In genomic region chr10:7405637-7406036, GRCh38 we compare ENCODE assay signal across 13 cellular contexts. TPM values are rescaled to one million over a fixed set of nuclear protein-coding genes. Genes with fewer than 3 reads are reported as not detected.
DNase-seq lines count a peak whose midpoint lies in the region; ATAC-seq and TF ChIP-seq lines count a peak whose summit lies in the region.
"Had no signal": no experiment of that assay in that cellular context is flagged by ENCODE, and none has a peak within 500 bp of the region (broad histone marks: within the 10 kb centered on the region; RNA-seq: fewer than 3 reads in every experiment).

No MANE protein-coding gene starts in this region.

- no peaks in the 10 kb centered on the region for H3K27me3 Mint-ChIP-seq in activated naive CD8-positive, alpha-beta T cell
- no peaks in the 10 kb centered on the region for H3K27me3 Mint-ChIP-seq in naive thymus-derived CD4-positive, alpha-beta T cell

- H3F3A ChIP-seq in Loucy (ENCODE audit: low read depth): no peaks in the 10 kb centered on the region; the same call in 1 of the 2 replicates

- no peak for TF ChIP-seq CTCF in Loucy (conservative IDR thresholded peaks at IDR 0.05; ENCODE audit: low read length)

- CTCF ChIA-PET in naive thymus-derived CD4-positive, alpha-beta T cell (lab: Charles Lee): interaction anchor here (0.7 to 1.0 kb wide), 2 partner anchors 238 to 487 kb away, joined by 5 read pairs; no protein-coding TSS in a partner anchor

- peak overlapping the region; percentile 98 for H3K4me2 ChIP-seq in Loucy (ENCODE audit: low read depth, low read length, poor library complexity, severe bottlenecking)

- peaks cover 100% of the 10 kb centered on the region for H3K79me2 ChIP-seq in Loucy (ENCODE audit: insufficient read depth, low read length)

- H3K9me3 ChIP-seq in Loucy (ENCODE audit: insufficient read depth, low read depth, low read length): no peaks in the 10 kb centered on the region
- no peaks in the 10 kb centered on the region for H3K9me3 ChIP-seq in naive thymus-derived CD4-positive, alpha-beta T cell (ENCODE audit: control insufficient read depth in 2 of 3, low read length in 3 of 3)
- H3K9me3 ChIP-seq: BE2C, thyroid gland had no signal

- H3K9ac ChIP-seq in Loucy (ENCODE audit: low read depth, low read length, poor library complexity, severe bottlenecking): no peak overlapping the region

- H3K27ac ChIP-seq in naive thymus-derived CD4-positive, alpha-beta T cell (ENCODE audit: low read depth, low read length): no peak overlapping the region
- H3K27ac ChIP-seq: SK-N-MC had no signal

- no peaks in the 10 kb centered on the region for H3K9me2 ChIP-seq in Loucy (replicated peaks; ENCODE audit: low read depth, low read length)

- DNase-seq in Daoy (ENCODE audit: low read depth) (peak; percentile 12), COLO829 (ENCODE audit: low spot score) (no peak), DMS79 treated with DMSO at 0.1 percent for 48 hours (lab: John Stamatoyannopoulos, UW) (no peak)
- no peak for DNase-seq in naive thymus-derived CD4-positive, alpha-beta T cell
- DNase-seq: BE2C; erythroblast; MM.1S; NK-92 treated with Interleukin-12 subunit alpha and Interleukin-12 subunit beta, amount 100 ng/mL, for 24 hours; thyroid gland had no signal

- POLR2A ChIA-PET in naive thymus-derived CD4-positive, alpha-beta T cell (lab: Charles Lee): interaction anchor here (0.6 to 0.7 kb wide), 3 partner anchors 162 to 985 kb away, joined by 3 to 5 read pairs (median 4); no protein-coding TSS in a partner anchor

- peaks cover 8% of the 10 kb centered on the region for H3K36me3 Mint-ChIP-seq in activated naive CD8-positive, alpha-beta T cell
- peaks cover 0 to 33% (median 13%) of the 10 kb centered on the region in 5 donors for H3K36me3 Mint-ChIP-seq in naive thymus-derived CD4-positive, alpha-beta T cell

- intact Hi-C loops in naive thymus-derived CD4-positive, alpha-beta T cell (cut with micrococcal nuclease): loop anchor here in 1 of 2 donors (5.0 to 10.0 kb wide), 2 partner anchors 88 to 649 kb away; partner anchors contain the start of gene GATA3

- H3K4me1 Mint-ChIP-seq in activated naive CD8-positive, alpha-beta T cell (ENCODE audit: low read depth): peaks cover 62% of the 10 kb centered on the region
- H3K4me1 Mint-ChIP-seq in naive thymus-derived CD4-positive, alpha-beta T cell: peaks cover 55 to 73% (median 65%) of the 10 kb centered on the region in 7 donors

- no peaks in the 10 kb centered on the region for H3K36me3 ChIP-seq in Loucy (ENCODE audit: insufficient read depth, low read length)
- peaks cover 0 to 12% (median 0%) of the 10 kb centered on the region in 3 experiments for H3K36me3 ChIP-seq in naive thymus-derived CD4-positive, alpha-beta T cell (ENCODE audit: control insufficient read depth in 2 of 3, insufficient read depth in 3 of 3, low read length in 3 of 3)
- H3K36me3 ChIP-seq: BE2C, thyroid gland had no signal

- no peak overlapping the region for H2AFZ ChIP-seq in Loucy (ENCODE audit: low read length)

- peak overlapping the region; percentile 70 for H3K27ac Mint-ChIP-seq in activated naive CD8-positive, alpha-beta T cell
- peak overlapping the region in 4 of 9 donors; percentile 12 to 83 (median 44) for H3K27ac Mint-ChIP-seq in naive thymus-derived CD4-positive, alpha-beta T cell

- ATAC-seq in naive thymus-derived CD4-positive, alpha-beta T cell: no peak
- ATAC-seq in HG02981 (IDR thresholded peaks at IDR 0.05; ENCODE audit: unreplicated experiment): no peak

- H3K4me3 Mint-ChIP-seq in activated naive CD8-positive, alpha-beta T cell: peak overlapping the region; percentile 95
- peak overlapping the region in 6 of 10 donors; percentile 14 to 97 (median 25) for H3K4me3 Mint-ChIP-seq in naive thymus-derived CD4-positive, alpha-beta T cell

- H3K4me3 ChIP-seq in Loucy (ENCODE audit: low read length, poor library complexity, severe bottlenecking): peak overlapping the region; percentile 34
- H3K4me3 ChIP-seq in naive thymus-derived CD4-positive, alpha-beta T cell (ENCODE audit: low read length): no peak overlapping the region
- H3K4me3 ChIP-seq: SK-N-MC, thyroid gland had no signal

- peaks cover 53% of the 10 kb centered on the region for H3K4me1 ChIP-seq in Loucy (ENCODE audit: insufficient read depth, low read length, poor library complexity, severe bottlenecking)
- peaks cover 9 to 17% of the 10 kb centered on the region in 2 donors for H3K4me1 ChIP-seq in naive thymus-derived CD4-positive, alpha-beta T cell (ENCODE audit: control insufficient read depth in 2 of 2, insufficient read depth in 2 of 2, low read length in 2 of 2)
- H3K4me1 ChIP-seq: BE2C had no signal

- peaks cover 79% of the 10 kb centered on the region for H4K20me1 ChIP-seq in Loucy (ENCODE audit: insufficient read depth, low read length, poor library complexity, severe bottlenecking)

- no peaks in the 10 kb centered on the region for H3K9me3 Mint-ChIP-seq in activated naive CD8-positive, alpha-beta T cell (ENCODE audit: low read depth)
- H3K9me3 Mint-ChIP-seq in naive thymus-derived CD4-positive, alpha-beta T cell: no peaks in the 10 kb centered on the region

- no peaks in the 10 kb centered on the region for H3K27me3 ChIP-seq in Loucy (ENCODE audit: insufficient read depth, low read length, poor library complexity, severe bottlenecking)
- no peaks in the 10 kb centered on the region for H3K27me3 ChIP-seq in naive thymus-derived CD4-positive, alpha-beta T cell (ENCODE audit: control insufficient read depth in 2 of 2, insufficient read depth in 2 of 2, low read length in 2 of 2)
- H3K27me3 ChIP-seq: BE2C, thyroid gland had no signal

RNA-seq across cellular contexts. Expression of gene SFMBT2, which starts 5.2 kb away (rescaled TPM):
- total RNA-seq in Daoy (2014; rRNA removed; shearing (Covaris generic)): 4.3 and 4.6 TPM in 2 replicates
- 10 to 100 TPM; 38.6 to 50.9 (median 40.9) TPM for total RNA-seq in naive thymus-derived CD4-positive, alpha-beta T cell
- polyA plus RNA-seq in naive thymus-derived CD4-positive, alpha-beta T cell: 1 to 10 TPM; 7.4 to 8.1 TPM
